ENCODE assay signal across 23 cellular contexts in genomic region chr9:135947582-135947981, GRCh38. TPM values are rescaled to one million over a fixed set of nuclear protein-coding genes. Genes with fewer than 3 reads are reported as not detected.
DNase-seq lines count a peak whose midpoint lies in the region; ATAC-seq and TF ChIP-seq lines count a peak whose summit lies in the region.
"Had no signal": no experiment of that assay in that cellular context is flagged by ENCODE, and none has a peak within 500 bp of the region (broad histone marks: within the 10 kb centered on the region; RNA-seq: fewer than 3 reads in every experiment).

No MANE protein-coding gene starts in this region.

- no peak overlapping the region for H3K14ac ChIP-seq in IMR-90 (replicated peaks; ENCODE audit: low read depth, low read length)

- H2AK9ac ChIP-seq in IMR-90 (replicated peaks; ENCODE audit: low read depth, low read length, poor library complexity) = peak overlapping the region; percentile 31

- H3K9me3 Mint-ChIP-seq in WTC11 (no peaks in the 10 kb centered on the region), nephron progenitor cell (no peaks in the 10 kb centered on the region)
- H3K9me3 Mint-ChIP-seq: CD4-positive, CD25-positive, alpha-beta regulatory T cell; H9; HFFc6 had no signal

- no peak overlapping the region for H2AK5ac ChIP-seq in IMR-90 (ENCODE audit: low read depth, low read length)

- no peak for TF ChIP-seq CTCF in IMR-90 (conservative IDR thresholded peaks at IDR 0.05; ENCODE audit: low read depth, low read length)
- TF ChIP-seq CTCF in WTC11 (IDR thresholded peaks at IDR 0.05) = no peak
- TF ChIP-seq CTCF in nephron progenitor cell (IDR thresholded peaks at IDR 0.05) = no peak
- no peak for TF ChIP-seq CTCF in smooth muscle cell (IDR thresholded peaks at IDR 0.05; ENCODE audit: borderline replicate concordance, insufficient read depth, poor library complexity, severe bottlenecking)

- no peak overlapping the region for H4K91ac ChIP-seq in IMR-90 (ENCODE audit: insufficient read depth, low read depth, low read length)

- H3K36me3 Mint-ChIP-seq in WTC11 = peaks cover 56% of the 10 kb centered on the region
- peaks cover 66% of the 10 kb centered on the region for H3K36me3 Mint-ChIP-seq in nephron progenitor cell (ENCODE audit: low read depth)

- no peak overlapping the region for H3K4me3 Mint-ChIP-seq in WTC11
- no peak overlapping the region for H3K4me3 Mint-ChIP-seq in nephron progenitor cell
- H3K4me3 Mint-ChIP-seq: CD4-positive, CD25-positive, alpha-beta regulatory T cell; H9; HFFc6 had no signal

- no peak overlapping the region for H3K4me3 ChIP-seq in IMR-90 (ENCODE audit: insufficient read depth, low read depth, low read length)
- H3K4me3 ChIP-seq in smooth muscle cell = no peak overlapping the region

- H3K9me1 ChIP-seq in IMR-90 (ENCODE audit: insufficient read depth, low read length) = peaks cover 4% of the 10 kb centered on the region

- H3K4me2 ChIP-seq in IMR-90 (ENCODE audit: low read depth, low read length) (no peak overlapping the region), smooth muscle cell (no peak overlapping the region)

- H3K23ac ChIP-seq in IMR-90 (ENCODE audit: low read depth, low read length) = no peak overlapping the region

- H2BK15ac ChIP-seq in IMR-90 (ENCODE audit: low read depth, low read length) = no peak overlapping the region

- H3K27me3 Mint-ChIP-seq in WTC11 (ENCODE audit: low read depth) = no peaks in the 10 kb centered on the region
- no peaks in the 10 kb centered on the region for H3K27me3 Mint-ChIP-seq in nephron progenitor cell (ENCODE audit: low read depth, poor library complexity)
- H3K27me3 Mint-ChIP-seq: CD4-positive, CD25-positive, alpha-beta regulatory T cell had no signal

- no peaks in the 10 kb centered on the region for H3K79me2 ChIP-seq in smooth muscle cell (ENCODE audit: low read depth)

- H3K4ac ChIP-seq in IMR-90 (ENCODE audit: low read depth, low read length) = no peak overlapping the region

- no peak for ATAC-seq in IMR-90 (ENCODE audit: low read depth)
- no peak for ATAC-seq in WTC11
- no peak for ATAC-seq in HG02973 (IDR thresholded peaks at IDR 0.05; ENCODE audit: unreplicated experiment)
- ATAC-seq: Panc1 had no signal

- peak overlapping the region; percentile 43 for H3K27ac Mint-ChIP-seq in WTC11
- H3K27ac Mint-ChIP-seq in nephron progenitor cell = peak overlapping the region; percentile 99
- H3K27ac Mint-ChIP-seq: CD4-positive, CD25-positive, alpha-beta regulatory T cell; HFFc6 had no signal

- intact Hi-C loops in IMR-90 (cut with micrococcal nuclease) = no loop called here

- CTCF ChIA-PET in IMR-90 (lab: Yijun Ruan, JAX) = no interaction called here
- CTCF ChIA-PET in WTC11 (lab: Charles Lee) = no interaction called here

- no peak overlapping the region for H3K56ac ChIP-seq in IMR-90 (ENCODE audit: extremely low read depth, insufficient read depth, low read length)

- H3K79me1 ChIP-seq in IMR-90 (ENCODE audit: low read depth in 1 of 2, low read length in 2 of 2) = peaks cover 0 to 35% of the 10 kb centered on the region in 2 experiments; a peak in 3 of 4 replicates

- dilution Hi-C loops in IMR-90 (cut with HindIII; ENCODE audit: low sequenced_read_pairs, unreplicated experiment) = no loop called here

- no peak overlapping the region for H3K27ac ChIP-seq in IMR-90 (ENCODE audit: insufficient read depth, low read length)
- H3K27ac ChIP-seq in smooth muscle cell (ENCODE audit: low read depth) = peak overlapping the region; percentile 26

- no peak overlapping the region for H3K9ac ChIP-seq in IMR-90 (ENCODE audit: low read depth, low read length)
- H3K9ac ChIP-seq in smooth muscle cell (ENCODE audit: low read depth) = no peak overlapping the region

- no peak overlapping the region for H3K18ac ChIP-seq in IMR-90 (ENCODE audit: low read depth, low read length)

- H3K36me3 ChIP-seq in IMR-90 (ENCODE audit: control insufficient read depth, insufficient read depth, low read length) (peaks cover 41% of the 10 kb centered on the region), smooth muscle cell (ENCODE audit: low read depth) (no peaks in the 10 kb centered on the region)

- H2AFZ ChIP-seq in IMR-90 (replicated peaks; ENCODE audit: low read length, poor library complexity) (no peak overlapping the region), smooth muscle cell (ENCODE audit: low read depth) (no peak overlapping the region)

- 94% methylated on average over 9 of the region's 18 CpGs; no CpG with 5 or more reads in 1 of the 2 experiments for WGBS in IMR-90 (ENCODE audit: extremely low coverage in 2 of 2, insufficient read length in 1 of 2), 2 experiments
- 96% methylated on average over 17 of the region's 18 CpGs for WGBS in smooth muscle cell (ENCODE audit: low lambda C conversion rate)

- H3F3A ChIP-seq in smooth muscle cell (ENCODE audit: low read depth) = no peaks in the 10 kb centered on the region

- H3K27me3 ChIP-seq in IMR-90 (ENCODE audit: control insufficient read depth, insufficient read depth, low read length) = no peaks in the 10 kb centered on the region
- no peaks in the 10 kb centered on the region for H3K27me3 ChIP-seq in smooth muscle cell (ENCODE audit: low read depth)

- TF ChIP-seq RAD21 in IMR-90 (IDR thresholded peaks at IDR 0.05; ENCODE audit: low read length) = no peak

- H2BK5ac ChIP-seq in IMR-90 (ENCODE audit: low read depth, low read length, poor library complexity, severe bottlenecking) = no peak overlapping the region

- H3K4me1 ChIP-seq in IMR-90 (ENCODE audit: control insufficient read depth, insufficient read depth, low read length) (peaks cover 6% of the 10 kb centered on the region), smooth muscle cell (ENCODE audit: low read depth) (peaks cover 9% of the 10 kb centered on the region)

- no peak overlapping the region for H2BK120ac ChIP-seq in IMR-90 (ENCODE audit: low read depth, low read length)

- H2BK20ac ChIP-seq in IMR-90 (ENCODE audit: low read depth, low read length) = no peak overlapping the region

- H3K9me3 ChIP-seq in IMR-90 (ENCODE audit: control insufficient read depth, insufficient read depth, low read length) (no peaks in the 10 kb centered on the region), smooth muscle cell (replicated peaks; ENCODE audit: low read depth) (no peaks in the 10 kb centered on the region)

- no peak overlapping the region for H4K5ac ChIP-seq in IMR-90 (ENCODE audit: low read depth, low read length)

- H4K8ac ChIP-seq in IMR-90 (ENCODE audit: low read depth in 2 of 2, low read length in 2 of 2) = no peak overlapping the region

- TF ChIP-seq POLR2A in IMR-90 (IDR thresholded peaks at IDR 0.05; ENCODE audit: low read depth, low read length) = no peak

- no TSS peak for BruUV-seq in IMR-90 (replicated peaks; lab: Mats Ljungman, UMichigan)

- no peak for DNase-seq in IMR-90
- DNase-seq in WTC11 (ENCODE audit: low spot score) = no peak
- DNase-seq in nephron progenitor cell = no peak
- DNase-seq in smooth muscle cell (lab: John Stamatoyannopoulos, UW; ENCODE audit: unreplicated experiment) = no peak
- DNase-seq in KBM-7 = no peak
- DNase-seq in G401 (ENCODE audit: low spot score) = no peak
- DNase-seq: CD4-positive, CD25-positive, alpha-beta regulatory T cell; COR-L47; DMS 273 treated with DMSO at 0.1 percent for 48 hours; DMS79 treated with DMSO at 0.1 percent for 48 hours; H9; HFFc6; KG1; NCI-H1694; NCI-H2081; NCI-H2171; NCI-H345; NCI-H524; NCI-H774; NK-92 treated with Interleukin-12 subunit alpha and Interleukin-12 subunit beta, amount 100 ng/mL, for 24 hours; Right ventricle myocardium superior had no signal

- in situ Hi-C loops in IMR-90 (cut with MboI; ENCODE audit: low sequenced_read_pairs) (loop anchor here (25.0 kb wide), 1 partner anchor 335 kb away; a partner anchor contains a TSS), KBM-7 (cut with MboI; ENCODE audit: low pct_unique_long_range_greater_than_20kb, low sequenced_read_pairs) (no loop called here), G401 (cut with HindIII; ENCODE audit: low sequenced_read_pairs) (no loop called here)

- H3K4me1 Mint-ChIP-seq in WTC11 = no peaks in the 10 kb centered on the region
- H3K4me1 Mint-ChIP-seq in nephron progenitor cell = peaks cover 41% of the 10 kb centered on the region
- H3K4me1 Mint-ChIP-seq: H9 had no signal

- peaks cover 6% of the 10 kb centered on the region for H4K20me1 ChIP-seq in IMR-90 (ENCODE audit: insufficient read depth, low read length)
- H4K20me1 ChIP-seq in smooth muscle cell (ENCODE audit: low read depth) = peaks cover 11% of the 10 kb centered on the region

- POLR2A ChIA-PET in IMR-90 (lab: Charles Lee; ENCODE audit: unreplicated experiment) (no interaction called here), WTC11 (lab: Charles Lee) (no interaction called here)

TF ChIP-seq in IMR-90, 13 proteins besides CTCF, POLR2A, EP300 and RAD21 (continues in another document):
- no peak for TF ChIP-seq RCOR1 (IDR thresholded peaks at IDR 0.05; ENCODE audit: insufficient replicate concordance, low read length)
- TF ChIP-seq CEBPB (IDR thresholded peaks at IDR 0.05; ENCODE audit: low read depth, low read length) = no peak

TF ChIP-seq in WTC11, 78 proteins besides CTCF, POLR2A, EP300 and RAD21 (continues in another document):
- no peak for TF ChIP-seq RELA (CRISPR knock-in tag; IDR thresholded peaks at IDR 0.05; ENCODE audit: borderline replicate concordance)

RNA-seq across cellular contexts. Expression of gene UBAC1, which starts 13.6 kb away (rescaled TPM):
- total RNA-seq in IMR-90 (2012; rRNA removed) = 25.3 and 33.6 TPM in 2 replicates
- 33.9 and 36.4 TPM in 2 replicates for polyA plus RNA-seq in IMR-90 (2012; rRNA removed)
- polyA plus RNA-seq in IMR-90 (2012; cell fraction: cytosol; rRNA removed) = 38.7 and 47.1 TPM in 2 replicates
- 63.9 and 70.8 TPM in 2 replicates for polyA plus RNA-seq in IMR-90 (2012; cell fraction: nucleus; rRNA removed; ENCODE audit: low replicate concordance)
- 46.4 to 55.6 TPM (median 53.3 TPM) in 3 replicates for total RNA-seq in WTC11 (2021)
- total RNA-seq in smooth muscle cell = 34.3 and 35.3 TPM in 2 replicates
- 43.5 and 50.4 TPM in 2 replicates for polyA plus RNA-seq in smooth muscle cell
- total RNA-seq in G401 (2014; rRNA removed; shearing (Covaris generic)) = 93.7 and 104 TPM in 2 replicates

RNA-seq across cellular contexts. Expression of gene CAMSAP1, which starts 40.2 kb away (rescaled TPM):
- 19.5 and 21.1 TPM in 2 replicates for total RNA-seq in IMR-90 (2012; rRNA removed)
- polyA plus RNA-seq in IMR-90 (2012; rRNA removed) = 8.2 and 8.6 TPM in 2 replicates
- polyA plus RNA-seq in IMR-90 (2012; cell fraction: cytosol; rRNA removed) = 5.5 and 9.6 TPM in 2 replicates
- polyA plus RNA-seq in IMR-90 (2012; cell fraction: nucleus; rRNA removed; ENCODE audit: low replicate concordance) = 8.9 and 9.8 TPM in 2 replicates
- 33.5 to 40.5 TPM (median 35.8 TPM) in 3 replicates for total RNA-seq in WTC11 (2021)
- total RNA-seq in smooth muscle cell = 15.1 and 17.8 TPM in 2 replicates
- polyA plus RNA-seq in smooth muscle cell = 5.3 and 5.4 TPM in 2 replicates
- total RNA-seq in G401 (2014; rRNA removed; shearing (Covaris generic)) = 18.1 and 19.7 TPM in 2 replicates
